21 cellular contexts compared by ENCODE assay signal in the genomic region with DNA sequence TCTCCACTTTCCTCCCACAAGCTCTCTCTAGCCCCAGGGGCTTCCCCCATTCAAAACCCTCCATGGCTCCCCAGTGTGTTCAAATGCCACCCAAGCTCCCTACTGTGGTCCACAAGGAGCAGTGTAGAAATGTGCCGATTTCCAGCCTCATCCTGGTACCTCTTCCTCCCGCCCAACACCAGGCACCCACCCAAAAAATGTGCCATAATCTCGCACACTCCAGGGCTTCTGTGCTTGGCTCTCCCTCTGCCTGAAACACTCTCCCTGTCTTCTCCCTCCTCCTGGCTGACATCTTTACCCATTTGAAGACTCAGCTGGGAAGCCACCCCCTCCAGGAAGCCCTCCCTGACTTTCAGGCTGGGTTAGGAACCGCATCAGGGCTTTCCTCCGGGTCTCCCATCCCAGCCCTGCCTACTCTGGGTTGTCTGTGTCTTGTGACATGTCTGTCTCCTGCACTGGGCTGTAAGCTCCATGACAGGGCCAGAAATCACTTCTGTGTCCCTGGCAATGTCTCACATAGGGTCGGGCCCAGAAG. TPM values are rescaled to one million over a fixed set of nuclear protein-coding genes. Genes with fewer than 3 reads are reported as not detected.
DNase-seq lines count a peak whose midpoint lies in the region; ATAC-seq, FAIRE-seq and TF ChIP-seq lines count a peak whose summit lies in the region.
"Had no signal": no experiment of that assay in that cellular context is flagged by ENCODE, and none has a peak within 500 bp of the region (broad histone marks: within the 10 kb centered on the region; RNA-seq: fewer than 3 reads in every experiment).

No MANE protein-coding gene starts in this region.

- no peak overlapping the region for H2AFZ ChIP-seq in H1 (ENCODE audit: low read length)
- H2AFZ ChIP-seq: GM23248 had no signal

- H2BK5ac ChIP-seq in H1 (ENCODE audit: low read depth, low read length), result no peak overlapping the region

- TF ChIP-seq POLR2A in A549 (IDR thresholded peaks at IDR 0.05; ENCODE audit: low read length) (no peak), H1 (IDR thresholded peaks at IDR 0.05; ENCODE audit: control extremely low read depth in 1 of 2, low read depth in 2 of 2, low read length in 2 of 2) (no peak)

- peak overlapping the region; percentile 20 for H3K4me3 Mint-ChIP-seq in T-helper 2 cell treated with Interferon-gamma antibody and Interleukin-4, amounts not matched to agents 5 μg/mL and 100 μg/mL, for 36 hours
- peak overlapping the region; percentile 66 for H3K4me3 Mint-ChIP-seq in T-helper 17 cell
- H3K4me3 Mint-ChIP-seq: nephron progenitor cell had no signal

- H3K36me3 ChIP-seq in H1 (ENCODE audit: control insufficient read depth in 2 of 4, insufficient read depth in 4 of 4, low read length in 3 of 4), result no peaks in the 10 kb centered on the region
- H3K36me3 ChIP-seq: ascending aorta, cardiac muscle cell, stomach had no signal

- no peak for TF ChIP-seq RAD21 in A549 (conservative IDR thresholded peaks at IDR 0.05 in 1 of 2, IDR thresholded peaks at IDR 0.05 in 1 of 2)
- TF ChIP-seq RAD21 in H1 (IDR thresholded peaks at IDR 0.05 in 1 of 2, conservative IDR thresholded peaks at IDR 0.05 in 1 of 2; ENCODE audit: low read depth in 2 of 2, low read length in 2 of 2), result no peak

- H3K56ac ChIP-seq in H1 (replicated peaks; ENCODE audit: insufficient read length, low read depth, low read length), result no peak overlapping the region

- H3K9me3 ChIP-seq in A549 (no peaks in the 10 kb centered on the region; the same call in 2 of the 3 replicates), T-helper 17 cell (ENCODE audit: control insufficient read depth, low read length, poor library complexity, severe bottlenecking) (no peaks in the 10 kb centered on the region), H1 (ENCODE audit: insufficient read depth in 2 of 2, low read depth in 1 of 2, low read length in 1 of 2) (no peaks in the 10 kb centered on the region)
- H3K9me3 ChIP-seq: ascending aorta, stomach had no signal

- no peaks in the 10 kb centered on the region for H3K36me3 Mint-ChIP-seq in T-helper 2 cell treated with Interferon-gamma antibody and Interleukin-4, amounts not matched to agents 5 μg/mL and 100 μg/mL, for 36 hours (ENCODE audit: low read depth)
- peaks cover 5% of the 10 kb centered on the region for H3K36me3 Mint-ChIP-seq in T-helper 17 cell (ENCODE audit: low read depth)
- H3K36me3 Mint-ChIP-seq: CD14-positive monocyte had no signal

- H3K27me3 ChIP-seq in H1 (replicated peaks in 1 of 4; ENCODE audit: control insufficient read depth in 3 of 4, extremely low read depth in 1 of 4, insufficient read depth in 3 of 4, low read length in 3 of 4), result peaks cover 0 to 4% (median 2%) of the 10 kb centered on the region in 4 experiments; a peak in 3 of 7 replicates
- H3K27me3 ChIP-seq: cardiac muscle cell had no signal

- H4K91ac ChIP-seq in H1 (replicated peaks; ENCODE audit: insufficient read length, low read length), result no peak overlapping the region

- H2BK120ac ChIP-seq in H1 (replicated peaks; ENCODE audit: low read depth, low read length), result no peak overlapping the region

- DNase-seq in T-helper 2 cell treated with Interferon-gamma antibody and Interleukin-4, amounts not matched to agents 5 μg/mL and 100 μg/mL, for 36 hours (ENCODE audit: low spot score), result no peak
- DNase-seq in T-helper 2 cell, result no peak
- no peak for DNase-seq in A549 (ENCODE audit: low read depth in 1 of 2, low spot score in 1 of 2)
- no peak for DNase-seq in T-helper 17 cell
- DNase-seq in H1 (ENCODE audit: low read depth in 1 of 2, low spot score in 2 of 2), result no peak
- DNase-seq: GF-D8 had no signal

- ATAC-seq in A549 (peak; percentile 25 to 27; a peak in 4 of 6 replicates), T-helper 17 cell (no peak), GM19351 (IDR thresholded peaks at IDR 0.05; ENCODE audit: unreplicated experiment) (no peak), HG03469 (IDR thresholded peaks at IDR 0.05; ENCODE audit: unreplicated experiment) (no peak), GM21576 (IDR thresholded peaks at IDR 0.05; ENCODE audit: unreplicated experiment) (no peak)

- peaks cover 0 to 6% of the 10 kb centered on the region in 2 experiments for H4K20me1 ChIP-seq in H1 (replicated peaks in 1 of 2; ENCODE audit: control insufficient read depth in 1 of 2, insufficient read depth in 2 of 2, low read length in 2 of 2)

- no peak overlapping the region for H3K18ac ChIP-seq in H1 (ENCODE audit: extremely low read depth, low read length)

- H3K9me3 Mint-ChIP-seq in T-helper 2 cell treated with Interferon-gamma antibody and Interleukin-4, amounts not matched to agents 5 μg/mL and 100 μg/mL, for 36 hours, result no peaks in the 10 kb centered on the region
- H3K9me3 Mint-ChIP-seq: nephron progenitor cell had no signal

- 44% methylated on average over 6 of the region's 6 CpGs for WGBS in A549 (ENCODE audit: missing lambda C conversion rate)
- WGBS in H1 (ENCODE audit: extremely low coverage in 1 of 2, insufficient coverage in 1 of 2, insufficient read length in 1 of 2, insufficient replicate concordance in 2 of 2, low coverage in 1 of 2, low lambda C conversion rate in 2 of 2, missing lambda C conversion rate in 1 of 2), 2 experiments, result 90% methylated on average over 6 of the region's 6 CpGs; no CpG with 5 or more reads in 1 of the 2 experiments

- no peak overlapping the region for H3K4me2 ChIP-seq in A549
- H3K4me2 ChIP-seq in H1 (ENCODE audit: insufficient read depth in 1 of 2, low read depth in 2 of 2, low read length in 2 of 2), result no peak overlapping the region

- peaks cover 3% of the 10 kb centered on the region; the same call in 1 of the 2 replicates for H3K23me2 ChIP-seq in H1 (ENCODE audit: low read depth, low read length)

- TF ChIP-seq CTCF in A549 (IDR thresholded peaks at IDR 0.05) (no peak), H1 (IDR thresholded peaks at IDR 0.05; ENCODE audit: control extremely low read depth in 1 of 3, insufficient read depth in 1 of 3, low read depth in 1 of 3, low read length in 3 of 3) (no peak)

- no peak overlapping the region for H3K23ac ChIP-seq in H1 (ENCODE audit: insufficient read length)

- no peaks in the 10 kb centered on the region for H3K79me1 ChIP-seq in H1 (ENCODE audit: low read depth, low read length)

- no peaks in the 10 kb centered on the region for H3K79me2 ChIP-seq in H1 (ENCODE audit: control insufficient read depth in 1 of 2, insufficient read depth in 2 of 2, low read length in 2 of 2)
- H3K79me2 ChIP-seq: parathyroid adenoma had no signal

- no peak overlapping the region for H3K27ac Mint-ChIP-seq in T-helper 2 cell treated with Interferon-gamma antibody and Interleukin-4, amounts not matched to agents 5 μg/mL and 100 μg/mL, for 36 hours
- H3K27ac Mint-ChIP-seq in T-helper 17 cell, result peak overlapping the region; percentile 84
- H3K27ac Mint-ChIP-seq: nephron progenitor cell had no signal

- H3K27ac ChIP-seq in A549 (no peak overlapping the region), H1 (ENCODE audit: low read depth, low read length) (no peak overlapping the region)
- H3K27ac ChIP-seq: 22Rv1, ascending aorta, cardiac muscle cell, coronary artery, GM23248, parathyroid adenoma, stomach had no signal

- no peak overlapping the region for H2AK5ac ChIP-seq in H1 (ENCODE audit: low read depth, low read length)

- peaks cover 26% of the 10 kb centered on the region for H3K4me1 Mint-ChIP-seq in T-helper 2 cell treated with Interferon-gamma antibody and Interleukin-4, amounts not matched to agents 5 μg/mL and 100 μg/mL, for 36 hours (ENCODE audit: low read depth)
- peaks cover 20% of the 10 kb centered on the region for H3K4me1 Mint-ChIP-seq in T-helper 17 cell

- no peak overlapping the region for H3K4ac ChIP-seq in H1 (replicated peaks; ENCODE audit: insufficient read length, low read depth, low read length)

- no peak overlapping the region; the same call in 1 of the 2 replicates for H4K8ac ChIP-seq in H1 (ENCODE audit: extremely low read depth, insufficient read depth, low read length)

- no peak overlapping the region for H2BK20ac ChIP-seq in H1 (ENCODE audit: low read length)

- no peak for TF ChIP-seq EP300 in A549 (IDR thresholded peaks at IDR 0.05)
- no peak for TF ChIP-seq EP300 in H1 (IDR thresholded peaks at IDR 0.05; ENCODE audit: borderline replicate concordance in 1 of 2, low read depth in 2 of 2, low read length in 2 of 2)

- CTCF ChIA-PET in A549 (lab: Yijun Ruan, JAX), result interaction anchor here (0.5 to 28.3 kb wide), 78 partner anchors 9 to 428 kb away, joined by 3 to 901 read pairs (median 5); partner anchors contain the start of genes EHD2, INAFM1, KPTN and NAPA
- CTCF ChIA-PET in H1 (lab: Charles Lee; ENCODE audit: partially characterized antibody), result interaction anchor here (0.6 to 24.5 kb wide), 34 partner anchors 8 to 372 kb away, joined by 3 to 436 read pairs (median 6); partner anchors contain the start of genes EHD2, KPTN, NAPA and SLC8A2

- no peak overlapping the region for H4K5ac ChIP-seq in H1 (ENCODE audit: insufficient read length, low read depth, low read length)

- H3K27me3 Mint-ChIP-seq in T-helper 2 cell treated with Interferon-gamma antibody and Interleukin-4, amounts not matched to agents 5 μg/mL and 100 μg/mL, for 36 hours (ENCODE audit: low read depth), result peaks cover 7% of the 10 kb centered on the region
- peaks cover 62% of the 10 kb centered on the region for H3K27me3 Mint-ChIP-seq in T-helper 17 cell

- H3K4me3 ChIP-seq in A549 (no peak overlapping the region), H1 (ENCODE audit: extremely low read depth in 1 of 4, insufficient read depth in 2 of 4, low read depth in 3 of 4, low read length in 4 of 4) (no peak overlapping the region)
- H3K4me3 ChIP-seq: ascending aorta, cardiac muscle cell, coronary artery, GM23248, stomach had no signal

- POLR2A ChIA-PET in A549 (lab: Yijun Ruan, JAX) (interaction anchor here (1.0 to 1.3 kb wide), 3 partner anchors 8 to 48 kb away, joined by 3 to 15 read pairs (median 3); partner anchors contain the start of gene KPTN), H1 (lab: Charles Lee; ENCODE audit: partially characterized antibody) (interaction anchor here (0.6 to 1.5 kb wide), 7 partner anchors 12 to 271 kb away, joined by 3 to 9 read pairs (median 4); no protein-coding TSS in a partner anchor)

- H3K9ac ChIP-seq in H1 (replicated peaks in 1 of 4; ENCODE audit: extremely low read depth in 1 of 4, low read depth in 3 of 4, low read length in 3 of 4), result no peak overlapping the region
- H3K9ac ChIP-seq: GM23248, parathyroid adenoma had no signal

- H2BK15ac ChIP-seq in H1 (ENCODE audit: low read length), result peak overlapping the region; percentile 46; the same call in 1 of the 2 replicates

- no peak overlapping the region for H3K14ac ChIP-seq in H1 (ENCODE audit: insufficient read length)

- H3K4me1 ChIP-seq in A549 (no peaks in the 10 kb centered on the region), H1 (replicated peaks in 1 of 4; ENCODE audit: control insufficient read depth in 3 of 4, insufficient read depth in 4 of 4, low read length in 3 of 4) (peaks cover 0 to 4% (median 1%) of the 10 kb centered on the region in 4 experiments; a peak in 2 of 7 replicates)
- H3K4me1 ChIP-seq: ascending aorta, parathyroid adenoma had no signal

- no peak overlapping the region for H2BK12ac ChIP-seq in H1 (ENCODE audit: low read depth, low read length)

- FAIRE-seq in A549 (lab: Jason Lieb, UNC) (no peak), H1 (lab: Jason Lieb, UNC) (no peak)

RNA-seq across cellular contexts. Expression of gene MEIS3, which starts 16.6 kb away (rescaled TPM):
- polyA plus RNA-seq in A549 (2011; rRNA removed) (16.5 and 19.2 TPM in 2 replicates), A549 (2017; fragmentation: RNase III; extraction: RNeasy Plus Mini Kit Qiagen cat#74134 plus additional on column Dnase treatment) (21.8 to 31.4 TPM (median 27.1 TPM) in 3 replicates), H1 (2011; rRNA removed) (24.5 and 34.0 TPM in 2 replicates)
- polyA plus RNA-seq in A549 (2012; cell fraction: cytosol; rRNA removed), result 18.7 and 23.4 TPM in 2 replicates
- polyA plus RNA-seq in A549 (2012; cell fraction: nucleus; rRNA removed), result 44.0 and 54.8 TPM in 2 replicates
- 26.1 and 39.1 TPM in 2 replicates for polyA minus RNA-seq in A549 (2011; rRNA and poly(A)+ RNA removed)
- total RNA-seq in T-helper 17 cell, result under 1 TPM in 1 of 2 donors, not detected in 1; 0.34 TPM
- total RNA-seq in H1 (2021; fragmentation: NEBNext Ultra II Directional; extraction: Animal tissue kit (Norgen Biotek cat#: 25700)), result 27.4 and 28.2 TPM in 2 replicates
- 25.2 TPM for polyA plus RNA-seq in H1 (2011; cell fraction: cytosol; rRNA removed)
- polyA plus RNA-seq in H1 (2011; cell fraction: nucleus; rRNA removed), result 40.6 TPM
- polyA plus RNA-seq in H1 (2012, experiment 1 of 2), result 21.5 to 39.7 TPM (median 35.7 TPM) in 4 replicates
- 30.6 TPM for polyA plus RNA-seq in H1 (2012, experiment 2 of 2)
- 36.7 TPM for polyA plus RNA-seq in H1 (2013, experiment 1 of 2)
- 36.5 TPM for polyA plus RNA-seq in H1 (2013, experiment 2 of 2)
- polyA minus RNA-seq in H1 (2011; rRNA and poly(A)+ RNA removed), result 11.1 TPM in 2 replicates
- polyA minus RNA-seq in H1 (2011; cell fraction: cytosol; rRNA and poly(A)+ RNA removed), result 12.3 TPM
- 11.0 TPM for polyA minus RNA-seq in H1 (2011; cell fraction: nucleus; rRNA and poly(A)+ RNA removed)
- total RNA-seq: T-helper 1 cell treated with Interleukin-12 subunit alpha and Interleukin-12 subunit beta and Interleukin-4 antibody, amounts not matched to agents 30 ng/mL and 1 ng/mL, for 36 hours had no signal
- polyA plus RNA-seq: CD14-positive monocyte had no signal

RNA-seq across cellular contexts. Expression of gene SLC8A2, which starts 35.7 kb away (rescaled TPM):
- polyA plus RNA-seq in A549 (2011; rRNA removed) (0.12 and 0.35 TPM in 2 replicates), A549 (2017; fragmentation: RNase III; extraction: RNeasy Plus Mini Kit Qiagen cat#74134 plus additional on column Dnase treatment) (0.15 to 0.30 TPM (median 0.17 TPM) in 3 replicates), H1 (2011; rRNA removed) (12.4 and 15.7 TPM in 2 replicates)
- 0.09 and 0.23 TPM in 2 replicates for polyA plus RNA-seq in A549 (2012; cell fraction: cytosol; rRNA removed)
- polyA plus RNA-seq in A549 (2012; cell fraction: nucleus; rRNA removed), result 0.23 and 0.70 TPM in 2 replicates
- polyA minus RNA-seq in A549 (2011; rRNA and poly(A)+ RNA removed), result 1.8 and 2.3 TPM in 2 replicates
- total RNA-seq in T-helper 17 cell, result not detected
- total RNA-seq in H1 (2021; fragmentation: NEBNext Ultra II Directional; extraction: Animal tissue kit (Norgen Biotek cat#: 25700)), result 7.3 and 8.3 TPM in 2 replicates
- polyA plus RNA-seq in H1 (2011; cell fraction: cytosol; rRNA removed), result 9.3 TPM
- polyA plus RNA-seq in H1 (2011; cell fraction: nucleus; rRNA removed), result 16.6 TPM
- polyA plus RNA-seq in H1 (2012, experiment 1 of 2), result 7.1 to 14.9 TPM (median 11.4 TPM) in 4 replicates
- polyA plus RNA-seq in H1 (2012, experiment 2 of 2), result 6.9 TPM
- polyA plus RNA-seq in H1 (2013, experiment 1 of 2), result 6.6 TPM
- polyA plus RNA-seq in H1 (2013, experiment 2 of 2), result 6.1 TPM
- polyA minus RNA-seq in H1 (2011; rRNA and poly(A)+ RNA removed), result 27.9 and 30.5 TPM in 2 replicates
- polyA minus RNA-seq in H1 (2011; cell fraction: cytosol; rRNA and poly(A)+ RNA removed), result 12.6 TPM
- polyA minus RNA-seq in H1 (2011; cell fraction: nucleus; rRNA and poly(A)+ RNA removed), result 9.7 TPM
- total RNA-seq: ascending aorta; epithelial cell of proximal tubule; GM23248; M059J; T-helper 1 cell treated with Interleukin-12 subunit alpha and Interleukin-12 subunit beta and Interleukin-4 antibody, amounts not matched to agents 30 ng/mL and 1 ng/mL, for 36 hours had no signal
- polyA plus RNA-seq: CD14-positive monocyte, GM23248 had no signal

RNA-seq across cellular contexts. Expression of gene KPTN, which starts 48.1 kb away (rescaled TPM):
- 10.6 and 12.5 TPM in 2 replicates for polyA plus RNA-seq in A549 (2011; rRNA removed)
- polyA plus RNA-seq in A549 (2012; cell fraction: cytosol; rRNA removed), result 26.3 and 28.7 TPM in 2 replicates
- 62.7 and 66.3 TPM in 2 replicates for polyA plus RNA-seq in A549 (2012; cell fraction: nucleus; rRNA removed)
- 20.6 to 22.1 TPM (median 20.8 TPM) in 3 replicates for polyA plus RNA-seq in A549 (2017; fragmentation: RNase III; extraction: RNeasy Plus Mini Kit Qiagen cat#74134 plus additional on column Dnase treatment)
- polyA minus RNA-seq in A549 (2011; rRNA and poly(A)+ RNA removed), result 13.7 and 15.6 TPM in 2 replicates
- 1 to 10 TPM; 3.5 to 6.3 TPM for total RNA-seq in T-helper 17 cell
- 23.6 and 28.0 TPM in 2 replicates for total RNA-seq in H1 (2021; fragmentation: NEBNext Ultra II Directional; extraction: Animal tissue kit (Norgen Biotek cat#: 25700))
- 31.3 and 45.2 TPM in 2 replicates for polyA plus RNA-seq in H1 (2011; rRNA removed)
- polyA plus RNA-seq in H1 (2011; cell fraction: cytosol; rRNA removed), result 29.4 TPM
- polyA plus RNA-seq in H1 (2011; cell fraction: nucleus; rRNA removed), result 57.8 TPM
- 22.6 to 33.3 TPM (median 31.1 TPM) in 4 replicates for polyA plus RNA-seq in H1 (2012, experiment 1 of 2)
- polyA plus RNA-seq in H1 (2012, experiment 2 of 2), result 27.0 TPM
- 24.6 TPM for polyA plus RNA-seq in H1 (2013, experiment 1 of 2)
- polyA plus RNA-seq in H1 (2013, experiment 2 of 2), result 23.7 TPM
- polyA minus RNA-seq in H1 (2011; rRNA and poly(A)+ RNA removed), result 14.6 and 16.5 TPM in 2 replicates
- 6.9 TPM for polyA minus RNA-seq in H1 (2011; cell fraction: cytosol; rRNA and poly(A)+ RNA removed)
- 9.3 TPM for polyA minus RNA-seq in H1 (2011; cell fraction: nucleus; rRNA and poly(A)+ RNA removed)

Comparison
In these comparisons a context has a peak if more than half of its experiments do, and no peak if none do; other contexts are left out.
1. ATAC-seq: peak in A549 (2 of 2); none in T-helper 17 cell (single experiment), GM19351 (single experiment), HG03469 (single experiment) and GM21576 (single experiment).
2. RNA of gene MEIS3, which starts 16.6 kb away (total RNA-seq): 27.4 to 28.2 TPM in H1; 0.34 TPM in T-helper 17 cell; every median in the first group is over 10 times any median in the second.